Comparison of ENCODE assay signal across 20 cellular contexts in the genomic region with DNA sequence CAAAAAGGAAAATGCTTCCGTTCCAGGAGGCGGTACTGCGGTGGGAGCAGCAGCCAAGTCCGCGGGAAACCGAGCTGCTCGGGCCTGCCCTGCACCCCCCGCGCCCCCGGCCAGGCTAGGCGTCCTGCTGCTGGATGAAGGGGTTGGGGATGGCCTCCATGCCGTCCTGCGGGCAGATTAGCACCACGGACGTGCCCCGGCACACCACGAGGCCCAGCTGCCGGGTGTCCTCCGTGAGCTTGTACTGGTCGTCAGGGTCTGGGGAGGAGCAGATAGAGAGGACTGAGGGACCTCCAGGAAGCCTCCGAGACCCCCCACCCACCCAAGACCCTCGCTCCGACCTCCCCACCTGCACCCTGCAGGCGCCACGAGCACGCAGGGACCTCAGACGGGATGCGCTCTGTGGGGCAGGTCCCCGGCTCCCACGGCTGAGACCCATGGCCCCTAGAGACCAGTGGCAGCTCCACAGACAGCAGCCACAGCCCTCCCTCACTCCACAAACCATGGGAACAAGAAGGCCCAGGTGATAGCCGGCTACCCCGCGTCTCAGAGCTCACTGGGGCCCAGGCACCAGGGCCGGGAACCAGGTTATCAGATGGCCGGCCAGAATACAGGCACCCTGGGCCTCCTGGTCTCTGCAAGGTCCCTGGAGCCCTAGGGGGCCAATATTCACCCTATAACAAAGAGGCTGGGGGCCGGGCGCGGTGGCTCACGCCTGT. TPM values are rescaled to one million over a fixed set of nuclear protein-coding genes. Genes with fewer than 3 reads are reported as not detected.
DNase-seq lines count a peak whose midpoint lies in the region; ATAC-seq, FAIRE-seq and TF ChIP-seq lines count a peak whose summit lies in the region.
"Had no signal": no experiment of that assay in that cellular context is flagged by ENCODE, and none has a peak within 500 bp of the region (broad histone marks: within the 10 kb centered on the region; RNA-seq: fewer than 3 reads in every experiment).

No MANE protein-coding gene starts in this region.

- no peak overlapping the region for H3K27ac ChIP-seq in H1 (ENCODE audit: low read depth, low read length)

- no peak for TF ChIP-seq CTCF in H1 (IDR thresholded peaks at IDR 0.05; ENCODE audit: control extremely low read depth in 1 of 3, insufficient read depth in 1 of 3, low read depth in 1 of 3, low read length in 3 of 3)

- no peak overlapping the region for H4K5ac ChIP-seq in H1 (ENCODE audit: insufficient read length, low read depth, low read length)

- FAIRE-seq in H1 (lab: Jason Lieb, UNC), result no peak
- FAIRE-seq: A204.1, GM12892, GM18507, HTR-8/SVneo had no signal

- H3K23ac ChIP-seq in H1 (ENCODE audit: insufficient read length), result no peak overlapping the region

- peak overlapping the region; percentile 77 for H3K27ac Mint-ChIP-seq in stimulated activated naive B cell treated with anti-CD40 and anti-IgM and Interleukin-4, amounts not matched to agents 10 μg/mL and 1 μg/mL and 100 μg/mL, for 72 hours
- H3K27ac Mint-ChIP-seq: CD14-positive monocyte; CD4-positive, alpha-beta memory T cell had no signal

- peaks cover 3% of the 10 kb centered on the region; the same call in 1 of the 2 replicates for H3K79me1 ChIP-seq in H1 (ENCODE audit: low read depth, low read length)

- no peak overlapping the region for H3K14ac ChIP-seq in H1 (ENCODE audit: insufficient read length)

- no peak overlapping the region for H3K4ac ChIP-seq in H1 (replicated peaks; ENCODE audit: insufficient read length, low read depth, low read length)

- no peak for TF ChIP-seq RAD21 in H1 (IDR thresholded peaks at IDR 0.05 in 1 of 2, conservative IDR thresholded peaks at IDR 0.05 in 1 of 2; ENCODE audit: low read depth in 2 of 2, low read length in 2 of 2)

- H3K4me1 ChIP-seq in H1 (replicated peaks in 1 of 4; ENCODE audit: control insufficient read depth in 3 of 4, insufficient read depth in 4 of 4, low read length in 3 of 4), result no peaks in the 10 kb centered on the region

- no peak overlapping the region for H2BK20ac ChIP-seq in H1 (ENCODE audit: low read length)

- ATAC-seq in stimulated activated naive B cell treated with anti-CD40 and anti-IgM and Interleukin-4, amounts not matched to agents 10 μg/mL and 1 μg/mL and 100 μg/mL, for 72 hours (replicated peaks), result no peak
- no peak for ATAC-seq in GM21723 (IDR thresholded peaks at IDR 0.05; ENCODE audit: unreplicated experiment)

- no peaks in the 10 kb centered on the region for H3K9me3 ChIP-seq in H1 (ENCODE audit: insufficient read depth in 2 of 2, low read depth in 1 of 2, low read length in 1 of 2)
- H3K9me3 ChIP-seq: BE2C had no signal

- DNase-seq in H1 (ENCODE audit: low read depth in 1 of 2, low spot score in 2 of 2), result no peak
- no peak for DNase-seq in stimulated activated naive B cell treated with anti-CD40 and anti-IgM and Interleukin-4, amounts not matched to agents 10 μg/mL and 1 μg/mL and 100 μg/mL, for 72 hours
- no peak for DNase-seq in NCI-H446 treated with DMSO at 0.1 percent for 48 hours (lab: John Stamatoyannopoulos, UW)
- DNase-seq: ACHN, BE2C, DMS153, DMS79, GDM1, GOT3, H9, KG1 had no signal

- TF ChIP-seq EP300 in H1 (IDR thresholded peaks at IDR 0.05; ENCODE audit: borderline replicate concordance in 1 of 2, low read depth in 2 of 2, low read length in 2 of 2), result no peak

- no peak overlapping the region for H2BK12ac ChIP-seq in H1 (ENCODE audit: low read depth, low read length)

- H2AFZ ChIP-seq in H1 (ENCODE audit: low read length), result no peak overlapping the region

- H3K4me1 Mint-ChIP-seq in stimulated activated naive B cell treated with anti-CD40 and anti-IgM and Interleukin-4, amounts not matched to agents 10 μg/mL and 1 μg/mL and 100 μg/mL, for 72 hours, result peaks cover 47 to 66% of the 10 kb centered on the region in 2 donors

- H2AK5ac ChIP-seq in H1 (ENCODE audit: low read depth, low read length), result no peak overlapping the region

- POLR2A ChIA-PET in H1 (lab: Charles Lee; ENCODE audit: partially characterized antibody), result interaction anchor here (0.6 to 2.3 kb wide), 10 partner anchors 8 to 163 kb away, joined by 3 to 9 read pairs (median 3); no protein-coding TSS in a partner anchor

- no peaks in the 10 kb centered on the region for H3K27me3 Mint-ChIP-seq in stimulated activated naive B cell treated with anti-CD40 and anti-IgM and Interleukin-4, amounts not matched to agents 10 μg/mL and 1 μg/mL and 100 μg/mL, for 72 hours
- H3K27me3 Mint-ChIP-seq: CD4-positive, alpha-beta memory T cell; IgD-negative memory B cell had no signal

- H3K56ac ChIP-seq in H1 (replicated peaks; ENCODE audit: insufficient read length, low read depth, low read length), result no peak overlapping the region

- H3K9ac ChIP-seq in H1 (replicated peaks in 1 of 4; ENCODE audit: extremely low read depth in 1 of 4, low read depth in 3 of 4, low read length in 3 of 4), result no peak overlapping the region

- peaks cover 0 to 6% of the 10 kb centered on the region in 2 experiments; a peak in 1 of 4 replicates for H3K79me2 ChIP-seq in H1 (ENCODE audit: control insufficient read depth in 1 of 2, insufficient read depth in 2 of 2, low read length in 2 of 2)

- H2BK5ac ChIP-seq in H1 (ENCODE audit: low read depth, low read length), result no peak overlapping the region

- peaks cover 30 to 33% of the 10 kb centered on the region in 2 donors for H3K36me3 Mint-ChIP-seq in stimulated activated naive B cell treated with anti-CD40 and anti-IgM and Interleukin-4, amounts not matched to agents 10 μg/mL and 1 μg/mL and 100 μg/mL, for 72 hours
- H3K36me3 Mint-ChIP-seq: IgD-negative memory B cell had no signal

- peaks cover 0 to 11% (median 5%) of the 10 kb centered on the region in 4 experiments; a peak in 6 of 8 replicates for H3K36me3 ChIP-seq in H1 (ENCODE audit: control insufficient read depth in 2 of 4, insufficient read depth in 4 of 4, low read length in 3 of 4)

- peak overlapping the region; percentile 51; the same call in 1 of the 2 replicates for H4K8ac ChIP-seq in H1 (ENCODE audit: extremely low read depth, insufficient read depth, low read length)

- H3K18ac ChIP-seq in H1 (ENCODE audit: extremely low read depth, low read length), result no peak overlapping the region

- TF ChIP-seq POLR2A in H1 (IDR thresholded peaks at IDR 0.05; ENCODE audit: control extremely low read depth in 1 of 2, low read depth in 2 of 2, low read length in 2 of 2), result no peak

- H3K4me3 ChIP-seq in H1 (ENCODE audit: extremely low read depth in 1 of 4, insufficient read depth in 2 of 4, low read depth in 3 of 4, low read length in 4 of 4), result no peak overlapping the region

- no peaks in the 10 kb centered on the region for H3K23me2 ChIP-seq in H1 (ENCODE audit: low read depth, low read length)

- H4K20me1 ChIP-seq in H1 (replicated peaks in 1 of 2; ENCODE audit: control insufficient read depth in 1 of 2, insufficient read depth in 2 of 2, low read length in 2 of 2), result peaks cover 0 to 4% of the 10 kb centered on the region in 2 experiments

- CTCF ChIA-PET in H1 (lab: Charles Lee; ENCODE audit: partially characterized antibody), result interaction anchor here (1.0 to 1.7 kb wide), 6 partner anchors 10 to 86 kb away, joined by 3 to 10 read pairs (median 4); partner anchors contain the start of gene PLEKHJ1

- no peak overlapping the region for H3K4me3 Mint-ChIP-seq in stimulated activated naive B cell treated with anti-CD40 and anti-IgM and Interleukin-4, amounts not matched to agents 10 μg/mL and 1 μg/mL and 100 μg/mL, for 72 hours
- H3K4me3 Mint-ChIP-seq: CD14-positive monocyte; CD4-positive, alpha-beta memory T cell; H9 had no signal

- no peak overlapping the region for H2BK15ac ChIP-seq in H1 (ENCODE audit: low read length)

- no peaks in the 10 kb centered on the region for H3K9me3 Mint-ChIP-seq in stimulated activated naive B cell treated with anti-CD40 and anti-IgM and Interleukin-4, amounts not matched to agents 10 μg/mL and 1 μg/mL and 100 μg/mL, for 72 hours
- H3K9me3 Mint-ChIP-seq: H9, IgD-negative memory B cell had no signal

- no peak overlapping the region for H3K4me2 ChIP-seq in H1 (ENCODE audit: insufficient read depth in 1 of 2, low read depth in 2 of 2, low read length in 2 of 2)

- no peaks in the 10 kb centered on the region for H3K27me3 ChIP-seq in H1 (replicated peaks in 1 of 4; ENCODE audit: control insufficient read depth in 3 of 4, extremely low read depth in 1 of 4, insufficient read depth in 3 of 4, low read length in 3 of 4)
- H3K27me3 ChIP-seq: BE2C had no signal

- no peak overlapping the region for H4K91ac ChIP-seq in H1 (replicated peaks; ENCODE audit: insufficient read length, low read length)

- H2BK120ac ChIP-seq in H1 (replicated peaks; ENCODE audit: low read depth, low read length), result no peak overlapping the region

- WGBS in H1 (ENCODE audit: extremely low coverage in 1 of 2, insufficient coverage in 1 of 2, insufficient read length in 1 of 2, insufficient replicate concordance in 2 of 2, low coverage in 1 of 2, low lambda C conversion rate in 2 of 2, missing lambda C conversion rate in 1 of 2), 2 experiments, result 86% methylated on average over 31 of the region's 39 CpGs; no CpG with 5 or more reads in 1 of the 2 experiments

RNA-seq across cellular contexts. Expression of gene LSM7, which starts 6.7 kb away (rescaled TPM):
- total RNA-seq in H1 (2021; fragmentation: NEBNext Ultra II Directional; extraction: Animal tissue kit (Norgen Biotek cat#: 25700)), result 228 and 238 TPM in 2 replicates
- polyA plus RNA-seq in H1 (2011; rRNA removed), result 1,335 and 1,623 TPM in 2 replicates
- 1,271 TPM for polyA plus RNA-seq in H1 (2011; cell fraction: cytosol; rRNA removed)
- polyA plus RNA-seq in H1 (2011; cell fraction: nucleus; rRNA removed), result 377 TPM
- 395 to 466 TPM (median 428 TPM) in 4 replicates for polyA plus RNA-seq in H1 (2012, experiment 1 of 2)
- 735 TPM for polyA plus RNA-seq in H1 (2012, experiment 2 of 2)
- polyA plus RNA-seq in H1 (2013, experiment 1 of 2), result 408 TPM
- polyA plus RNA-seq in H1 (2013, experiment 2 of 2), result 417 TPM
- 20.1 and 23.2 TPM in 2 replicates for polyA minus RNA-seq in H1 (2011; rRNA and poly(A)+ RNA removed)
- polyA minus RNA-seq in H1 (2011; cell fraction: cytosol; rRNA and poly(A)+ RNA removed), result 67.1 TPM
- 79.0 TPM for polyA minus RNA-seq in H1 (2011; cell fraction: nucleus; rRNA and poly(A)+ RNA removed)

RNA-seq across cellular contexts. Expression of gene SPPL2B, which starts 6.8 kb away (rescaled TPM):
- total RNA-seq in H1 (2021; fragmentation: NEBNext Ultra II Directional; extraction: Animal tissue kit (Norgen Biotek cat#: 25700)), result 52.6 and 55.7 TPM in 2 replicates
- polyA plus RNA-seq in H1 (2011; rRNA removed), result 34.8 and 83.1 TPM in 2 replicates
- polyA plus RNA-seq in H1 (2011; cell fraction: cytosol; rRNA removed), result 61.8 TPM
- polyA plus RNA-seq in H1 (2011; cell fraction: nucleus; rRNA removed), result 378 TPM
- polyA plus RNA-seq in H1 (2012, experiment 1 of 2), result 36.1 to 78.9 TPM (median 69.1 TPM) in 4 replicates
- 44.7 TPM for polyA plus RNA-seq in H1 (2012, experiment 2 of 2)
- polyA plus RNA-seq in H1 (2013, experiment 1 of 2), result 40.7 TPM
- polyA plus RNA-seq in H1 (2013, experiment 2 of 2), result 37.4 TPM
- 16.2 and 16.8 TPM in 2 replicates for polyA minus RNA-seq in H1 (2011; rRNA and poly(A)+ RNA removed)
- polyA minus RNA-seq in H1 (2011; cell fraction: cytosol; rRNA and poly(A)+ RNA removed), result 33.4 TPM
- polyA minus RNA-seq in H1 (2011; cell fraction: nucleus; rRNA and poly(A)+ RNA removed), result 47.4 TPM

RNA-seq across cellular contexts. Expression of gene LINGO3, which starts 13.8 kb away (rescaled TPM):
- total RNA-seq in H1 (2021; fragmentation: NEBNext Ultra II Directional; extraction: Animal tissue kit (Norgen Biotek cat#: 25700)), result 0.13 TPM in 1 of 2 replicates, not detected in the other
- polyA plus RNA-seq in H1 (2011; rRNA removed), result 0.59 and 0.93 TPM in 2 replicates
- polyA plus RNA-seq in H1 (2011; cell fraction: cytosol; rRNA removed), result 0.62 TPM
- polyA plus RNA-seq in H1 (2011; cell fraction: nucleus; rRNA removed), result 0.64 TPM
- polyA plus RNA-seq in H1 (2012, experiment 1 of 2), result 0.25 to 0.36 TPM (median 0.27 TPM) in 3 of 4 replicates, not detected in the other
- 0.16 TPM for polyA plus RNA-seq in H1 (2012, experiment 2 of 2)
- polyA plus RNA-seq in H1 (2013, experiment 1 of 2), result 0.26 TPM
- 0.35 TPM for polyA plus RNA-seq in H1 (2013, experiment 2 of 2)
- 0.13 TPM in 1 of 2 replicates, not detected in the other for polyA minus RNA-seq in H1 (2011; rRNA and poly(A)+ RNA removed)
- not detected for polyA minus RNA-seq in H1 (2011; cell fraction: cytosol; rRNA and poly(A)+ RNA removed)
- 0.60 TPM for polyA minus RNA-seq in H1 (2011; cell fraction: nucleus; rRNA and poly(A)+ RNA removed)

RNA-seq across cellular contexts. Expression of gene TMPRSS9, which starts 38.3 kb away (rescaled TPM):
- total RNA-seq in H1 (2021; fragmentation: NEBNext Ultra II Directional; extraction: Animal tissue kit (Norgen Biotek cat#: 25700)), result 0.19 and 0.33 TPM in 2 replicates
- polyA plus RNA-seq in H1 (2011; rRNA removed), result 0.15 and 0.33 TPM in 2 replicates
- 0.44 TPM for polyA plus RNA-seq in H1 (2011; cell fraction: cytosol; rRNA removed)
- 3.6 TPM for polyA plus RNA-seq in H1 (2011; cell fraction: nucleus; rRNA removed)
- 0.46 to 0.84 TPM (median 0.66 TPM) in 4 replicates for polyA plus RNA-seq in H1 (2012, experiment 1 of 2)
- polyA plus RNA-seq in H1 (2012, experiment 2 of 2), result 0.12 TPM
- 0.08 TPM for polyA plus RNA-seq in H1 (2013, experiment 1 of 2)
- polyA plus RNA-seq in H1 (2013, experiment 2 of 2), result 0.09 TPM
- polyA minus RNA-seq in H1 (2011; rRNA and poly(A)+ RNA removed), result 0.10 and 0.32 TPM in 2 replicates
- 0.37 TPM for polyA minus RNA-seq in H1 (2011; cell fraction: cytosol; rRNA and poly(A)+ RNA removed)
- 1.1 TPM for polyA minus RNA-seq in H1 (2011; cell fraction: nucleus; rRNA and poly(A)+ RNA removed)
- total RNA-seq: CD4-positive, alpha-beta memory T cell; Daoy had no signal
- polyA plus RNA-seq: CD4-positive, alpha-beta memory T cell; IgD-negative memory B cell had no signal

RNA-seq across cellular contexts. Expression of gene PEAK3, which starts 39.7 kb away (rescaled TPM):
- total RNA-seq in H1 (2021; fragmentation: NEBNext Ultra II Directional; extraction: Animal tissue kit (Norgen Biotek cat#: 25700)), result not detected in 2 replicates
- polyA plus RNA-seq in H1 (2011; rRNA removed), result not detected in 2 replicates
- polyA plus RNA-seq in H1 (2011; cell fraction: cytosol; rRNA removed), result not detected
- not detected for polyA plus RNA-seq in H1 (2011; cell fraction: nucleus; rRNA removed)
- polyA plus RNA-seq in H1 (2012, experiment 1 of 2), result 0.06 to 0.11 TPM in 2 of 4 replicates, not detected in the others
- polyA plus RNA-seq in H1 (2012, experiment 2 of 2), result not detected
- polyA plus RNA-seq in H1 (2013, experiment 1 of 2), result not detected
- polyA plus RNA-seq in H1 (2013, experiment 2 of 2), result not detected
- not detected in 2 replicates for polyA minus RNA-seq in H1 (2011; rRNA and poly(A)+ RNA removed)
- polyA minus RNA-seq in H1 (2011; cell fraction: cytosol; rRNA and poly(A)+ RNA removed), result not detected
- not detected for polyA minus RNA-seq in H1 (2011; cell fraction: nucleus; rRNA and poly(A)+ RNA removed)
- total RNA-seq: Daoy, H9 had no signal
